ENCODE assay signal across 8 cellular contexts in genomic region chr14:35808658-35809563, GRCh38. TPM values are rescaled to one million over a fixed set of nuclear protein-coding genes. Genes with fewer than 3 reads are reported as not detected.
DNase-seq lines count a peak whose midpoint lies in the region; ATAC-seq and TF ChIP-seq lines count a peak whose summit lies in the region.
"Not testable (repeated sequence)": the region's sequence is repeated elsewhere in the genome, so short reads cannot be mapped to it uniquely, and the experiment has no call there.

TSS of gene RALGAPA1 (minus strand) at chr14:35809295. CDS start at chr14:35808835, 460 bp downstream.

- H3K27ac Mint-ChIP-seq in CD8-positive, alpha-beta T cell, result peak within 1 kb of the TSS; percentile 92
- H3K27ac Mint-ChIP-seq in activated CD4-positive, alpha-beta memory T cell treated with anti-CD3 and anti-CD28 coated beads, Interleukin-2, amount 10 ng/mL, durations not matched to agents 7 days and 5 days, result peak within 1 kb of the TSS; percentile 92

- H3K36me3 Mint-ChIP-seq in CD8-positive, alpha-beta T cell; activated CD4-positive, alpha-beta memory T cell treated with anti-CD3 and anti-CD28 coated beads, Interleukin-2, amount 10 ng/mL, durations not matched to agents 7 days and 5 days (ENCODE audit: low read depth): not testable (repeated sequence)

- peak within 1 kb of the TSS; percentile 49 for H3K27ac ChIP-seq in CD8-positive, alpha-beta T cell (ENCODE audit: low read depth, low read length)
- peak within 1 kb of the TSS; percentile 79 for H3K27ac ChIP-seq in duodenal mucosa (ENCODE audit: low read depth, low read length)
- peak within 1 kb of the TSS; percentile 86 to 88 (median 87) for H3K27ac ChIP-seq in right lobe of liver

- POLR2A ChIA-PET in CD8-positive, alpha-beta T cell (lab: Charles Lee), result interaction anchor here (1.8 to 2.3 kb wide), 2 partner anchors 17 to 32 kb away, joined by 5 to 9 read pairs; partner anchors contain the start of gene BRMS1L
- POLR2A ChIA-PET in activated CD4-positive, alpha-beta memory T cell treated with anti-CD3 and anti-CD28 coated beads, Interleukin-2, amount 10 ng/mL, durations not matched to agents 7 days and 5 days (lab: Charles Lee), result interaction anchor here (0.7 to 1.4 kb wide), 2 partner anchors 12 to 18 kb away, joined by 3 to 6 read pairs; partner anchors contain the start of gene BRMS1L

- peak; percentile 86 to 97 (median 92) for DNase-seq in CD8-positive, alpha-beta T cell
- peak; percentile 91 for DNase-seq in HK-2 (ENCODE audit: unreplicated experiment)
- peak; percentile 79 for DNase-seq in NCI-H82 treated with DMSO at 0.1 percent for 48 hours (lab: John Stamatoyannopoulos, UW; ENCODE audit: unreplicated experiment)
- DNase-seq in activated CD4-positive, alpha-beta memory T cell treated with anti-CD3 and anti-CD28 coated beads, Interleukin-2, amount 10 ng/mL, durations not matched to agents 7 days and 5 days, result peak; percentile 94
- DNase-seq in right lobe of liver, result peak; percentile 88 to 93 (median 92)
- peak; percentile 83 to 94 for DNase-seq in stimulated activated CD4-positive, alpha-beta T cell treated with anti-CD3 and anti-CD28 coated beads, Interleukin-4, amount 100 ng/mL, for 4 hours

- peak within 1 kb of the TSS; percentile 80 for H3K4me3 ChIP-seq in CD8-positive, alpha-beta T cell (ENCODE audit: low read depth, low read length)
- H3K4me3 ChIP-seq in duodenal mucosa (ENCODE audit: low read depth in 1 of 2, low read length in 2 of 2), result peak within 1 kb of the TSS; percentile 83 to 87
- H3K4me3 ChIP-seq in right lobe of liver, result peak within 1 kb of the TSS; percentile 51 to 66 (median 61)

- peak within 1 kb of the TSS; percentile 98 for H3K4me3 Mint-ChIP-seq in CD8-positive, alpha-beta T cell
- H3K4me3 Mint-ChIP-seq in activated CD4-positive, alpha-beta memory T cell treated with anti-CD3 and anti-CD28 coated beads, Interleukin-2, amount 10 ng/mL, durations not matched to agents 7 days and 5 days, result peak within 1 kb of the TSS; percentile 98

- TF ChIP-seq CTCF in CD8-positive, alpha-beta T cell (IDR thresholded peaks at IDR 0.05), result peak; percentile 30
- peak in 3 of 4 donors; percentile 19 to 36 (median 34) for TF ChIP-seq CTCF in right lobe of liver (IDR thresholded peaks at IDR 0.05)

- not testable (repeated sequence) for H3K9me3 ChIP-seq in CD8-positive, alpha-beta T cell (ENCODE audit: low read length); duodenal mucosa (ENCODE audit: control insufficient read depth in 1 of 2, low read length in 2 of 2); right lobe of liver

- 0% methylated on average over 41 of the region's 64 CpGs for WGBS in right lobe of liver (ENCODE audit: insufficient coverage, low coverage, low lambda C conversion rate, missing lambda C conversion rate)

- H3K4me1 ChIP-seq in CD8-positive, alpha-beta T cell (ENCODE audit: insufficient read depth, low read length), result peaks cover 15% of the 10 kb centered on the region
- H3K4me1 ChIP-seq in duodenal mucosa (ENCODE audit: control insufficient read depth in 1 of 2, insufficient read depth in 2 of 2, low read length in 2 of 2) (peaks cover 13 to 18% of the 10 kb centered on the region in 2 donors), right lobe of liver (peaks cover 0 to 22% (median 0%) of the 10 kb centered on the region in 4 donors)

- TF ChIP-seq POLR2A in right lobe of liver (IDR thresholded peaks at IDR 0.05), result peak; percentile 92

- not testable (repeated sequence) for H3K9me3 Mint-ChIP-seq in CD8-positive, alpha-beta T cell; activated CD4-positive, alpha-beta memory T cell treated with anti-CD3 and anti-CD28 coated beads, Interleukin-2, amount 10 ng/mL, durations not matched to agents 7 days and 5 days

- intact Hi-C loops in CD8-positive, alpha-beta T cell (cut with DNase I, micrococcal nuclease), result loop anchor here (1.0 to 10.0 kb wide), 9 partner anchors 17 to 826 kb away; partner anchors contain the start of genes BRMS1L (in 2 of the 2), FAM177A1 (in 2 of the 2), INSM2 (in 1 of the 2) and SRP54 (in 1 of the 2)
- intact Hi-C loops in right lobe of liver (cut with DNase I), result not testable (repeated sequence)

- ATAC-seq in CD8-positive, alpha-beta T cell, result peak; percentile 94
- ATAC-seq in GM19452 (IDR thresholded peaks at IDR 0.05; ENCODE audit: unreplicated experiment), result peak; percentile 98
- peak; percentile 94 to 98 (median 95) for ATAC-seq in right lobe of liver

- not testable (repeated sequence) for H3K27me3 Mint-ChIP-seq in CD8-positive, alpha-beta T cell (ENCODE audit: low read depth); activated CD4-positive, alpha-beta memory T cell treated with anti-CD3 and anti-CD28 coated beads, Interleukin-2, amount 10 ng/mL, durations not matched to agents 7 days and 5 days

- not testable (repeated sequence) for H3K27me3 ChIP-seq in CD8-positive, alpha-beta T cell (ENCODE audit: insufficient read depth, low read length); duodenal mucosa (ENCODE audit: control insufficient read depth in 1 of 2, insufficient read depth in 2 of 2, low read length in 2 of 2); right lobe of liver

- CTCF ChIA-PET in CD8-positive, alpha-beta T cell (lab: Charles Lee), result interaction anchor here (0.8 to 2.4 kb wide), 2 partner anchors 13 to 664 kb away, joined by 3 to 12 read pairs; no protein-coding TSS in a partner anchor
- CTCF ChIA-PET in activated CD4-positive, alpha-beta memory T cell treated with anti-CD3 and anti-CD28 coated beads, Interleukin-2, amount 10 ng/mL, durations not matched to agents 7 days and 5 days (lab: Charles Lee), result interaction anchor here (0.8 to 1.9 kb wide), 3 partner anchors 9 to 19 kb away, joined by 3 to 15 read pairs (median 11); partner anchors contain the start of gene BRMS1L

- H3K9ac ChIP-seq in duodenal mucosa (ENCODE audit: low read depth in 1 of 2, low read length in 2 of 2), result peak within 1 kb of the TSS; percentile 75 to 81

- peaks cover 34% of the 10 kb centered on the region for H3K4me1 Mint-ChIP-seq in CD8-positive, alpha-beta T cell (ENCODE audit: low read depth)
- peaks cover 29% of the 10 kb centered on the region for H3K4me1 Mint-ChIP-seq in activated CD4-positive, alpha-beta memory T cell treated with anti-CD3 and anti-CD28 coated beads, Interleukin-2, amount 10 ng/mL, durations not matched to agents 7 days and 5 days

- H3K36me3 ChIP-seq in CD8-positive, alpha-beta T cell (ENCODE audit: insufficient read depth, low read length); duodenal mucosa (ENCODE audit: control insufficient read depth in 1 of 2, insufficient read depth in 2 of 2, low read length in 2 of 2); right lobe of liver: not testable (repeated sequence)

RNA-seq across cellular contexts. Expression of gene RALGAPA1, which starts in this region (rescaled TPM):
- 10 to 100 TPM; 80.7 to 85.1 TPM for total RNA-seq in CD8-positive, alpha-beta T cell
- total RNA-seq in activated CD4-positive, alpha-beta memory T cell treated with anti-CD3 and anti-CD28 coated beads, Interleukin-2, amount 10 ng/mL, durations not matched to agents 7 days and 5 days, result 10 to 100 TPM; 29.0 to 32.8 TPM
- 10 to 100 TPM; 16.2 to 23.3 (median 19.7) TPM for total RNA-seq in right lobe of liver

Comparison
In these comparisons a context has a peak if more than half of its experiments do, and no peak if none do; other contexts are left out.
1. Peak in every context shown above with its lines: DNase-seq, ATAC-seq, H3K4me3 ChIP-seq and H3K27ac ChIP-seq.